In genomic region chr6:37732688-37733087, GRCh38 we compare ENCODE assay signal across 1 cellular context.
TF ChIP-seq lines count a peak whose summit lies in the region.

No MANE protein-coding gene starts in this region.

TF ChIP-seq in H1, 55 proteins besides CTCF, POLR2A, EP300 and RAD21:
- TF ChIP-seq GABPA (IDR thresholded peaks at IDR 0.05; ENCODE audit: borderline replicate concordance, insufficient read depth, low read length) (no peak), KDM4A (IDR thresholded peaks at IDR 0.05; ENCODE audit: low read depth, low read length, severe bottlenecking) (no peak), JUN (IDR thresholded peaks at IDR 0.05; ENCODE audit: low read depth, low read length) (no peak), KDM5A (IDR thresholded peaks at IDR 0.05; ENCODE audit: low read length) (no peak)
